Comparison of ENCODE assay signal across 12 cellular contexts in the genomic region with DNA sequence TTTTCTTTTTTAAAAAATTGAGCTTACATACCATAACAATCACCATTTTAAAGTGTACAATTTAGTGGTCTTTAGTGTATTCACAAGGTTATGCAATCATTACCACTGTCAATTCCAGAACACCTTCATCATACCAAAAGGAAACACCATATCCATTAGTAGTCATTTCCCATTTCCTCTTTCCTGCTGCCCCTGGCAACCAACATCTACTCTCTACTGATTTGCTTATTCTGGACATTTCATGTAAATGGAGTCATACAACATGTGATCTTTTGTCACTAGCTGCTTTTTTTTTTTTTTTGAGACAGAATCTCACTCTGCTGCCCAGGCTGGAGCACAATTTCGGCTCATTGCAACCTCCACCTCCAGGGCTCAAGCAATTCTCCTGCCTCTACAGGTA.
A peak's percentile ranks its signal among the peaks of the same experiment; 100 is the strongest.
DNase-seq lines count a peak whose midpoint lies in the region; ATAC-seq and TF ChIP-seq lines count a peak whose summit lies in the region.
"Had no signal": no experiment of that assay in that cellular context is flagged by ENCODE, and none has a peak within 500 bp of the region (broad histone marks: within the 10 kb centered on the region; RNA-seq: fewer than 3 reads in every experiment).

No MANE protein-coding gene starts in this region.

- H3K4me3 Mint-ChIP-seq in activated T-cell treated with anti-CD3 and anti-CD28 coated beads, Interleukin-2, amount 50 U/mL, for 72 hours, result no peak overlapping the region
- H3K4me3 Mint-ChIP-seq: CD4-positive, CD25-positive, alpha-beta regulatory T cell had no signal

- peak overlapping the region; percentile 91 for H3K27ac Mint-ChIP-seq in activated T-cell treated with anti-CD3 and anti-CD28 coated beads, Interleukin-2, amount 50 U/mL, for 72 hours

- H3K4me1 Mint-ChIP-seq in activated T-cell treated with anti-CD3 and anti-CD28 coated beads, Interleukin-2, amount 50 U/mL, for 72 hours (ENCODE audit: low read depth), result no peaks in the 10 kb centered on the region

- H3K79me2 ChIP-seq in PC-3 (ENCODE audit: low read length), result no peaks in the 10 kb centered on the region

- POLR2A ChIA-PET in PC-3 (lab: Charles Lee; ENCODE audit: unreplicated experiment), result no interaction called here

- no TSS peak for BruUV-seq in PC-3 (replicated peaks; lab: Mats Ljungman, UMichigan)

- TF ChIP-seq CTCF in PC-3 (conservative IDR thresholded peaks at IDR 0.05; ENCODE audit: low read depth, low read length), result no peak
- no peak for TF ChIP-seq CTCF in tibial artery (IDR thresholded peaks at IDR 0.05)

- H3K27me3 Mint-ChIP-seq in activated T-cell treated with anti-CD3 and anti-CD28 coated beads, Interleukin-2, amount 50 U/mL, for 72 hours (ENCODE audit: low read depth), result no peaks in the 10 kb centered on the region
- H3K27me3 Mint-ChIP-seq: CD4-positive, CD25-positive, alpha-beta regulatory T cell had no signal

- no peaks in the 10 kb centered on the region for H3K9me3 ChIP-seq in PC-3 (ENCODE audit: low read length)
- H3K9me3 ChIP-seq in tibial artery, result no peaks in the 10 kb centered on the region

- no peaks in the 10 kb centered on the region for H3K9me2 ChIP-seq in PC-3 (replicated peaks; ENCODE audit: low read length)

- CTCF ChIA-PET in PC-3 (lab: Charles Lee), result no interaction called here

- H3K27ac ChIP-seq in PC-3 (ENCODE audit: low read length), result peak overlapping the region; percentile 19; the same call in 1 of the 2 replicates
- H3K27ac ChIP-seq in epithelial cell of prostate, result peak overlapping the region; percentile 88
- no peak overlapping the region for H3K27ac ChIP-seq in tibial artery

- ATAC-seq in activated T-cell treated with anti-CD3 and anti-CD28 coated beads, Interleukin-2, amount 50 U/mL, for 72 hours (replicated peaks in 1 of 2), result peak in 1 of 2 donors; percentile 54
- ATAC-seq in PC-3 (peak; percentile 76), HG02623 (IDR thresholded peaks at IDR 0.05; ENCODE audit: unreplicated experiment) (no peak)
- ATAC-seq: sciatic nerve had no signal

- H3K27me3 ChIP-seq in PC-3 (ENCODE audit: low read length) (no peaks in the 10 kb centered on the region), tibial artery (no peaks in the 10 kb centered on the region)

- H3K9me3 Mint-ChIP-seq in activated T-cell treated with anti-CD3 and anti-CD28 coated beads, Interleukin-2, amount 50 U/mL, for 72 hours, result no peaks in the 10 kb centered on the region
- H3K9me3 Mint-ChIP-seq: CD4-positive, CD25-positive, alpha-beta regulatory T cell had no signal

- H3K4me1 ChIP-seq in PC-3 (ENCODE audit: insufficient read depth, low read length) (peaks cover 9% of the 10 kb centered on the region; the same call in 1 of the 2 replicates), tibial artery (no peaks in the 10 kb centered on the region)

- no peak for DNase-seq in activated T-cell treated with anti-CD3 and anti-CD28 coated beads, Interleukin-2, amount 50 U/mL, for 72 hours
- DNase-seq in activated T-cell treated with anti-CD3 and anti-CD28 coated beads for 4 hours (no peak), PC-3 (peak; percentile 69), epithelial cell of prostate (ENCODE audit: low read depth, low spot score) (peak; percentile 56), pulmonary artery endothelial cell (ENCODE audit: low read depth, low spot score) (peak; percentile 92), tibial artery (no peak)
- DNase-seq in stimulated activated CD4-positive, alpha-beta T cell treated with anti-CD3 and anti-CD28 coated beads, Interleukin-1b, Interleukin-23, amount 100 ng/mL, for 48 hours, result no peak
- DNase-seq: CD4-positive, CD25-positive, alpha-beta regulatory T cell; substantia nigra; T-helper 2 cell had no signal

- H3K36me3 ChIP-seq in PC-3 (ENCODE audit: low read depth, low read length), result peaks cover 26% of the 10 kb centered on the region; the same call in 1 of the 2 replicates
- H3K36me3 ChIP-seq in tibial artery, result peaks cover 10 to 62% (median 38%) of the 10 kb centered on the region in 3 donors

- peaks cover 8 to 46% of the 10 kb centered on the region in 2 donors for H3K36me3 Mint-ChIP-seq in activated T-cell treated with anti-CD3 and anti-CD28 coated beads, Interleukin-2, amount 50 U/mL, for 72 hours (ENCODE audit: insufficient read depth in 2 of 2)

- H3K4me3 ChIP-seq in PC-3 (ENCODE audit: low read length) (no peak overlapping the region), tibial artery (no peak overlapping the region)

- no peak overlapping the region for H2AFZ ChIP-seq in PC-3 (ENCODE audit: low read length)

- H3K4me2 ChIP-seq in PC-3 (ENCODE audit: low read length), result no peak overlapping the region

- H3F3A ChIP-seq in PC-3 (ENCODE audit: low read length, unreplicated experiment), result no peaks in the 10 kb centered on the region

- H3K9ac ChIP-seq in PC-3 (ENCODE audit: low read length), result no peak overlapping the region

- no peaks in the 10 kb centered on the region for H4K20me1 ChIP-seq in PC-3 (ENCODE audit: low read length)

- intact Hi-C loops in PC-3 (cut with micrococcal nuclease), result no loop called here
- intact Hi-C loops in tibial artery (cut with DNase I; ENCODE audit: low total_unique reads), result no loop called here

Comparison
In these comparisons a context has a peak if more than half of its experiments do, and no peak if none do; other contexts are left out.
1. DNase-seq: peak in PC-3 (single experiment), epithelial cell of prostate (single experiment) and pulmonary artery endothelial cell (single experiment); none in activated T-cell treated with anti-CD3 and anti-CD28 coated beads, Interleukin-2, amount 50 U/mL, for 72 hours (0 of 2), activated T-cell treated with anti-CD3 and anti-CD28 coated beads for 4 hours (single experiment), stimulated activated CD4-positive, alpha-beta T cell treated with anti-CD3 and anti-CD28 coated beads, Interleukin-1b, Interleukin-23, amount 100 ng/mL, for 48 hours (single experiment) and tibial artery (0 of 2).
2. H3K27ac ChIP-seq: peak in PC-3 (single experiment) and epithelial cell of prostate (single experiment); none in tibial artery (0 of 2).